In the genomic region with DNA sequence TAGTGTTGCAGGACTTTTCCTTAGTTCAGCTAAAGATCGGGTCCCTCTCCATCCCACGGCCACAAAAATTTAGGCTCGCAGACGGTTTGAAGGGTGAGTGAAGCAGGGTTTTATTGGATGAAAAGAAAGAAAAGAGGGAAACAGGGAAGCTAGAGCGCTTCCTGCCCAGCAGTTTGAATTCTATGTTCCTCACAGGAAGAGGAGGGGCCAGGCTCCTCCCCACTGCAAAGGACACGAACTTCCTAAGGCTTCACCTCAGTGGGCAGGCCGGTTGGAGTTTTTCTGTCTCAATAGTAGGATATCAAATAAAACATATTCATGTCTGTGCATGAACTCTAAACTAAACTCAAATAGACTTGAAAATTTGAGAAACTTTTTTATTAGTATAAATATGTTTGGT, we compare ENCODE assay signal across 1 cellular context.
TF ChIP-seq lines count a peak whose summit lies in the region.

No MANE protein-coding gene starts in this region.

TF ChIP-seq in IMR-90, 13 proteins besides CTCF, POLR2A, EP300 and RAD21:
- TF ChIP-seq CEBPB (IDR thresholded peaks at IDR 0.05; ENCODE audit: low read depth, low read length) (no peak), SMC3 (IDR thresholded peaks at IDR 0.05; ENCODE audit: low read depth, low read length) (no peak), USF2 (IDR thresholded peaks at IDR 0.05; ENCODE audit: low read depth, low read length) (no peak), MXI1 (IDR thresholded peaks at IDR 0.05; ENCODE audit: borderline replicate concordance, low read depth, low read length) (no peak), MAFK (IDR thresholded peaks at IDR 0.05; ENCODE audit: low read depth, low read length) (no peak), FOS (IDR thresholded peaks at IDR 0.05; ENCODE audit: low read depth, low read length) (no peak), BHLHE40 (IDR thresholded peaks at IDR 0.05; ENCODE audit: low read depth, low read length) (no peak), CHD1 (IDR thresholded peaks at IDR 0.05; ENCODE audit: low read depth, low read length) (no peak), NFE2L2 (IDR thresholded peaks at IDR 0.05; ENCODE audit: low read depth, low read length) (no peak)
